Comparison of ENCODE assay signal across 8 cellular contexts in genomic region chr5:21341203-21341867, GRCh38.
A peak's percentile ranks its signal among the peaks of the same experiment; 100 is the strongest.
DNase-seq lines count a peak whose midpoint lies in the region; ATAC-seq and TF ChIP-seq lines count a peak whose summit lies in the region.
"Not testable (repeated sequence)": the region's sequence is repeated elsewhere in the genome, so short reads cannot be mapped to it uniquely, and the experiment has no call there.

No MANE protein-coding gene starts in this region.

- H3K27ac Mint-ChIP-seq in osteocyte (ENCODE audit: unreplicated experiment): not testable (repeated sequence)

- peak; percentile 4 to 41 for DNase-seq in NCI-H526 (lab: John Stamatoyannopoulos, UW)
- peak; percentile 15 for DNase-seq in activated T-cell treated with anti-CD3 and anti-CD28 coated beads, Interleukin-2, amount 50 U/mL, for 1 hour
- not testable (repeated sequence) for DNase-seq in mammary epithelial cell, foreskin keratinocyte, tibial artery
- DNase-seq in left colon: peak in 1 of 2 donors; percentile 2
- DNase-seq in osteocyte (ENCODE audit: extremely low spot score, unreplicated experiment): peak; percentile 86

- in situ Hi-C loops in mammary epithelial cell (cut with MboI; ENCODE audit: low sequenced_read_pairs in 2 of 2): not testable (repeated sequence)

- H3K9me3 ChIP-seq in mammary epithelial cell (replicated peaks; ENCODE audit: insufficient read depth, low read length); tibial artery: not testable (repeated sequence)

- not testable (repeated sequence) for H3K27me3 Mint-ChIP-seq in osteocyte (ENCODE audit: unreplicated experiment)

- WGBS in mammary epithelial cell (ENCODE audit: low coverage, missing lambda C conversion rate): 33% methylated on average over 7 of the region's 66 CpGs

- not testable (repeated sequence) for H3K4me2 ChIP-seq in mammary epithelial cell (ENCODE audit: insufficient read depth, low read depth, low read length)

- H3K27ac ChIP-seq in mammary epithelial cell (ENCODE audit: insufficient read depth, low read depth, low read length); foreskin keratinocyte: not testable (repeated sequence)
- peak overlapping the region in 1 of 2 donors; percentile 66 for H3K27ac ChIP-seq in tibial artery

- H3K9ac ChIP-seq in mammary epithelial cell (ENCODE audit: insufficient read depth, low read length): not testable (repeated sequence)

- H3K27me3 ChIP-seq in mammary epithelial cell (ENCODE audit: insufficient read depth, low read length); foreskin keratinocyte; tibial artery: not testable (repeated sequence)

- not testable (repeated sequence) for H3K36me3 ChIP-seq in mammary epithelial cell (ENCODE audit: insufficient read depth, low read length); tibial artery

- dilution Hi-C loops in mammary epithelial cell (cut with HindIII; ENCODE audit: low sequenced_read_pairs): not testable (repeated sequence)

- H3K79me2 ChIP-seq in mammary epithelial cell (ENCODE audit: insufficient read depth, low read length): not testable (repeated sequence)

- peak overlapping the region; percentile 62 for H3K4me3 Mint-ChIP-seq in osteocyte (ENCODE audit: unreplicated experiment)

- not testable (repeated sequence) for H3K4me1 ChIP-seq in mammary epithelial cell (ENCODE audit: insufficient read depth, low read length); foreskin keratinocyte; tibial artery

- TF ChIP-seq CTCF in mammary epithelial cell (conservative IDR thresholded peaks at IDR 0.05 in 1 of 2, IDR thresholded peaks at IDR 0.05 in 1 of 2; ENCODE audit: extremely low read depth in 1 of 2, insufficient read depth in 1 of 2, low read depth in 1 of 2, low read length in 2 of 2) (peak in 1 of 2 donors; percentile 17), foreskin keratinocyte (conservative IDR thresholded peaks at IDR 0.05) (peak; percentile 8), osteocyte (IDR thresholded peaks at IDR 0.05) (peak; percentile 64)
- not testable (repeated sequence) for TF ChIP-seq CTCF in tibial artery (IDR thresholded peaks at IDR 0.05)

- CTCF ChIA-PET in mammary epithelial cell (lab: Charles Lee; ENCODE audit: low non-redundant PET): not testable (repeated sequence)

- not testable (repeated sequence) for BruUV-seq in mammary epithelial cell (replicated peaks; lab: Mats Ljungman, UMichigan)

- intact Hi-C loops in mammary epithelial cell (cut with micrococcal nuclease); left colon (cut with DNase I, micrococcal nuclease); tibial artery (cut with DNase I; ENCODE audit: low total_unique reads): not testable (repeated sequence)

- H3K4me1 Mint-ChIP-seq in osteocyte (ENCODE audit: unreplicated experiment): not testable (repeated sequence)

- H4K20me1 ChIP-seq in mammary epithelial cell (ENCODE audit: insufficient read depth, low read length): not testable (repeated sequence)

- H3K9me3 Mint-ChIP-seq in osteocyte (ENCODE audit: unreplicated experiment): not testable (repeated sequence)

- H3K4me3 ChIP-seq in GM08714 (ENCODE audit: low read length) (peak overlapping the region; percentile 48; the same call in 1 of the 2 replicates), mammary epithelial cell (replicated peaks in 1 of 3; ENCODE audit: insufficient read depth in 1 of 3, low read depth in 2 of 3, low read length in 3 of 3) (peak overlapping the region in 2 of 3 experiments; percentile 11 to 45), tibial artery (peak overlapping the region; percentile 18 to 51)

- H2AFZ ChIP-seq in mammary epithelial cell (ENCODE audit: low read depth, low read length): not testable (repeated sequence)

- not testable (repeated sequence) for ATAC-seq in foreskin keratinocyte
- ATAC-seq in left colon: peak; percentile 29

- H3K36me3 Mint-ChIP-seq in osteocyte (ENCODE audit: unreplicated experiment): not testable (repeated sequence)
